Comparison of ENCODE assay signal across 16 cellular contexts in the genomic region with DNA sequence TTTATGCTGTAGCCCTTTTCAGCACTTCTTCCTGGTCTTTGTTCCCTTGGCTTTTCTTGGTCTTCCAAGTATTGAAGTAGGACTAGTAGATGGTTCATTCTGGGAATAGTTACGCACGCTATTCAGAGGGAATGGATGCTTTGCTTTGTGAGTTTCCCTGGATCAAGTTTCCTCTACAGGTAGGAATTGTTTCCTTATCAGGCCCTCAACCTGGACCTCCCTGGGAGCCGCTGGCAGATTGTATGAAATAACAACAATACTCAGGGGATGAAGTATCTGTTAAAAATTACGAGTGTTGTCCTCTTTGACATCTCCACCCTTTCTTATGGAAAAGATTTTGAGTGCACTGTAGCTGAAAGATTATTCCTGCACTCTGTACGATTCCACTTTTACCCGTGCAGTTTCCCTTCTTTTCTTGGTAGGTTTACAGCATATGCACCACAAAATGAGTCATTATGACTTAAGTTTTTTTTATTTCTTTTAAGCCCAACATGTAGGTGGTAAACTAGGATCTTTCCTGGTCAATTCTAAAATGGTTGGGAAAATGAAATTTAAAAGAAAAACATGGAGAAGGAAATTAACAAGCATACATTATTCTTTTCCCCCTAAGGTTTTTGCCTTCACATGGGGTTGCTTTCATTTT. TPM values are rescaled to one million over a fixed set of nuclear protein-coding genes. Genes with fewer than 3 reads are reported as not detected.
A peak's percentile ranks its signal among the peaks of the same experiment; 100 is the strongest.
DNase-seq lines count a peak whose midpoint lies in the region; ATAC-seq, FAIRE-seq and TF ChIP-seq lines count a peak whose summit lies in the region.
"Had no signal": no experiment of that assay in that cellular context is flagged by ENCODE, and none has a peak within 500 bp of the region (broad histone marks: within the 10 kb centered on the region; RNA-seq: fewer than 3 reads in every experiment).

No MANE protein-coding gene starts in this region.

- CTCF ChIA-PET in Calu3 (lab: Charles Lee) (interaction anchor here (0.6 to 2.0 kb wide), 7 partner anchors 10 to 642 kb away, joined by 3 to 12 read pairs (median 6); partner anchors contain the start of gene ARHGAP26), WTC11 (lab: Charles Lee) (interaction anchor here (1.1 to 1.4 kb wide), 3 partner anchors 10 to 114 kb away, joined by 3 read pairs; no protein-coding TSS in a partner anchor)
- CTCF ChIA-PET in activated naive CD4-positive, alpha-beta T cell treated with anti-CD3 and anti-CD28 coated beads, Interleukin-2, amount 10 ng/mL, durations not matched to agents 7 days and 5 days (lab: Charles Lee) = interaction anchor here (1.0 to 1.4 kb wide), 2 partner anchors 29 to 80 kb away, joined by 3 to 4 read pairs; no protein-coding TSS in a partner anchor

- H3K79me2 ChIP-seq in Loucy (ENCODE audit: insufficient read depth, low read length) = peaks cover 30% of the 10 kb centered on the region

- peak overlapping the region; percentile 87 for H3K27ac Mint-ChIP-seq in Calu3 (ENCODE audit: unreplicated experiment)
- H3K27ac Mint-ChIP-seq in WTC11 = peak overlapping the region; percentile 10; the same call in 1 of the 2 replicates
- H3K27ac Mint-ChIP-seq in activated naive CD4-positive, alpha-beta T cell treated with anti-CD3 and anti-CD28 coated beads, Interleukin-2, amount 10 ng/mL, durations not matched to agents 7 days and 5 days = no peak overlapping the region
- H3K27ac Mint-ChIP-seq: activated naive CD4-positive, alpha-beta T cell treated with anti-CD3 and anti-CD28 coated beads, Interleukin-2, amount 50 U/mL, for 24 hours; T-helper 17 cell had no signal

- no peaks in the 10 kb centered on the region for H3K9me3 ChIP-seq in Loucy (ENCODE audit: insufficient read depth, low read depth, low read length)

- H3K9ac ChIP-seq in Loucy (ENCODE audit: low read depth, low read length, poor library complexity, severe bottlenecking) = no peak overlapping the region

- no peaks in the 10 kb centered on the region for H3K27me3 Mint-ChIP-seq in Calu3 (ENCODE audit: unreplicated experiment)
- no peaks in the 10 kb centered on the region for H3K27me3 Mint-ChIP-seq in WTC11 (ENCODE audit: low read depth)
- H3K27me3 Mint-ChIP-seq in activated naive CD4-positive, alpha-beta T cell treated with anti-CD3 and anti-CD28 coated beads, Interleukin-2, amount 10 ng/mL, durations not matched to agents 7 days and 5 days = no peaks in the 10 kb centered on the region
- H3K27me3 Mint-ChIP-seq: activated CD4-positive, alpha-beta memory T cell treated with anti-CD3 and anti-CD28 coated beads for 36 hours; activated naive CD4-positive, alpha-beta T cell treated with anti-CD3 and anti-CD28 coated beads, Interleukin-2, amount 50 U/mL, for 24 hours; stimulated activated naive CD8-positive, alpha-beta T cell treated with anti-CD3 and anti-CD28 coated beads, Interleukin-15, Interleukin-2, amounts not matched to agents 100 ng/mL and 50 ng/mL, for 24 hours; T-helper 17 cell had no signal

- TF ChIP-seq POLR2A in H54 (IDR thresholded peaks at IDR 0.05; ENCODE audit: low read depth, low read length) = no peak

- H3K4me1 Mint-ChIP-seq in Calu3 (ENCODE audit: low read depth, unreplicated experiment) = peaks cover 97% of the 10 kb centered on the region
- H3K4me1 Mint-ChIP-seq in WTC11 = peaks cover 73% of the 10 kb centered on the region
- H3K4me1 Mint-ChIP-seq in activated naive CD4-positive, alpha-beta T cell treated with anti-CD3 and anti-CD28 coated beads, Interleukin-2, amount 10 ng/mL, durations not matched to agents 7 days and 5 days = peaks cover 28% of the 10 kb centered on the region

- TF ChIP-seq CTCF in Calu3 (IDR thresholded peaks at IDR 0.05; ENCODE audit: unreplicated experiment) = no peak
- TF ChIP-seq CTCF in Loucy (conservative IDR thresholded peaks at IDR 0.05; ENCODE audit: low read length) = no peak
- TF ChIP-seq CTCF in WTC11 (IDR thresholded peaks at IDR 0.05) = no peak

- peak overlapping the region; percentile 41 for H3K4me3 ChIP-seq in Loucy (ENCODE audit: low read length, poor library complexity, severe bottlenecking)
- H3K4me3 ChIP-seq: coronary artery had no signal

- H3K9me3 Mint-ChIP-seq in Calu3 (ENCODE audit: low read depth, unreplicated experiment) = no peaks in the 10 kb centered on the region
- H3K9me3 Mint-ChIP-seq in WTC11 = no peaks in the 10 kb centered on the region
- no peaks in the 10 kb centered on the region for H3K9me3 Mint-ChIP-seq in activated naive CD4-positive, alpha-beta T cell treated with anti-CD3 and anti-CD28 coated beads, Interleukin-2, amount 10 ng/mL, durations not matched to agents 7 days and 5 days
- H3K9me3 Mint-ChIP-seq: activated CD4-positive, alpha-beta memory T cell treated with anti-CD3 and anti-CD28 coated beads for 36 hours; activated naive CD4-positive, alpha-beta T cell treated with anti-CD3 and anti-CD28 coated beads, Interleukin-2, amount 50 U/mL, for 24 hours; stimulated activated naive CD8-positive, alpha-beta T cell treated with anti-CD3 and anti-CD28 coated beads, Interleukin-15, Interleukin-2, amounts not matched to agents 100 ng/mL and 50 ng/mL, for 24 hours had no signal

- no peak for FAIRE-seq in H54 (lab: Jason Lieb, UNC)

- H4K20me1 ChIP-seq in Loucy (ENCODE audit: insufficient read depth, low read length, poor library complexity, severe bottlenecking) = no peaks in the 10 kb centered on the region

- no peaks in the 10 kb centered on the region for H3K36me3 ChIP-seq in Loucy (ENCODE audit: insufficient read depth, low read length)

- H3K4me3 Mint-ChIP-seq in Calu3 (ENCODE audit: low read depth, unreplicated experiment) (peak overlapping the region; percentile 69), WTC11 (no peak overlapping the region)
- no peak overlapping the region for H3K4me3 Mint-ChIP-seq in activated naive CD4-positive, alpha-beta T cell treated with anti-CD3 and anti-CD28 coated beads, Interleukin-2, amount 10 ng/mL, durations not matched to agents 7 days and 5 days
- H3K4me3 Mint-ChIP-seq: activated CD4-positive, alpha-beta memory T cell treated with anti-CD3 and anti-CD28 coated beads for 36 hours; activated naive CD4-positive, alpha-beta T cell treated with anti-CD3 and anti-CD28 coated beads, Interleukin-2, amount 50 U/mL, for 24 hours; stimulated activated naive CD8-positive, alpha-beta T cell treated with anti-CD3 and anti-CD28 coated beads, Interleukin-15, Interleukin-2, amounts not matched to agents 100 ng/mL and 50 ng/mL, for 24 hours; T-helper 17 cell had no signal

- H3K9me2 ChIP-seq in Loucy (replicated peaks; ENCODE audit: low read depth, low read length) = no peaks in the 10 kb centered on the region

- POLR2A ChIA-PET in WTC11 (lab: Charles Lee) = no interaction called here

- H3K4me2 ChIP-seq in Loucy (ENCODE audit: low read depth, low read length, poor library complexity, severe bottlenecking) = peak overlapping the region; percentile 78

- BruUV-seq in Calu3 (replicated peaks; lab: Mats Ljungman, UMichigan) = no TSS peak

- no peak overlapping the region for H2AFZ ChIP-seq in Loucy (ENCODE audit: low read length)

- intact Hi-C loops in Calu3 (cut with micrococcal nuclease; ENCODE audit: unreplicated experiment) = loop anchor here (2.0 to 5.0 kb wide), 2 partner anchors 43 to 134 kb away; no protein-coding TSS in a partner anchor

- peaks cover 7% of the 10 kb centered on the region; the same call in 1 of the 2 replicates for H3F3A ChIP-seq in Loucy (ENCODE audit: low read depth)

- peaks cover 21% of the 10 kb centered on the region for H3K36me3 Mint-ChIP-seq in Calu3 (ENCODE audit: insufficient read depth, unreplicated experiment)
- H3K36me3 Mint-ChIP-seq in WTC11 = no peaks in the 10 kb centered on the region
- peaks cover 1% of the 10 kb centered on the region for H3K36me3 Mint-ChIP-seq in activated naive CD4-positive, alpha-beta T cell treated with anti-CD3 and anti-CD28 coated beads, Interleukin-2, amount 10 ng/mL, durations not matched to agents 7 days and 5 days
- H3K36me3 Mint-ChIP-seq: activated CD4-positive, alpha-beta memory T cell treated with anti-CD3 and anti-CD28 coated beads for 36 hours; activated naive CD4-positive, alpha-beta T cell treated with anti-CD3 and anti-CD28 coated beads, Interleukin-2, amount 50 U/mL, for 24 hours had no signal

- H3K4me1 ChIP-seq in Loucy (ENCODE audit: insufficient read depth, low read length, poor library complexity, severe bottlenecking) = peaks cover 51% of the 10 kb centered on the region

- ATAC-seq in WTC11 (no peak), GM18511 (IDR thresholded peaks at IDR 0.05; ENCODE audit: unreplicated experiment) (no peak)
- ATAC-seq: T-helper 17 cell had no signal

- DNase-seq in Calu3 (no peak), WTC11 (ENCODE audit: low spot score) (no peak), kidney tubule cell (ENCODE audit: low spot score) (peak; percentile 40), H54 (ENCODE audit: insufficient read length, low spot score) (no peak), activated gamma-delta T cell treated with Interleukin-2 at 50 U/mL for 16 hours (no peak)
- no peak for DNase-seq in activated naive CD4-positive, alpha-beta T cell treated with anti-CD3 and anti-CD28 coated beads, Interleukin-2, amount 10 ng/mL, durations not matched to agents 7 days and 5 days
- DNase-seq: activated CD4-positive, alpha-beta memory T cell treated with anti-CD3 and anti-CD28 coated beads for 36 hours; NCI-H1436; retina; stimulated activated CD4-positive, alpha-beta T cell treated with anti-CD3 and anti-CD28 coated beads, Interleukin-4, amount 100 ng/mL, for 24 hours; T-helper 17 cell had no signal

- no peaks in the 10 kb centered on the region for H3K27me3 ChIP-seq in Loucy (ENCODE audit: insufficient read depth, low read length, poor library complexity, severe bottlenecking)

TF ChIP-seq in WTC11, 78 proteins besides CTCF, POLR2A, EP300 and RAD21 (continues in another document):
- TF ChIP-seq, protein P1, sequence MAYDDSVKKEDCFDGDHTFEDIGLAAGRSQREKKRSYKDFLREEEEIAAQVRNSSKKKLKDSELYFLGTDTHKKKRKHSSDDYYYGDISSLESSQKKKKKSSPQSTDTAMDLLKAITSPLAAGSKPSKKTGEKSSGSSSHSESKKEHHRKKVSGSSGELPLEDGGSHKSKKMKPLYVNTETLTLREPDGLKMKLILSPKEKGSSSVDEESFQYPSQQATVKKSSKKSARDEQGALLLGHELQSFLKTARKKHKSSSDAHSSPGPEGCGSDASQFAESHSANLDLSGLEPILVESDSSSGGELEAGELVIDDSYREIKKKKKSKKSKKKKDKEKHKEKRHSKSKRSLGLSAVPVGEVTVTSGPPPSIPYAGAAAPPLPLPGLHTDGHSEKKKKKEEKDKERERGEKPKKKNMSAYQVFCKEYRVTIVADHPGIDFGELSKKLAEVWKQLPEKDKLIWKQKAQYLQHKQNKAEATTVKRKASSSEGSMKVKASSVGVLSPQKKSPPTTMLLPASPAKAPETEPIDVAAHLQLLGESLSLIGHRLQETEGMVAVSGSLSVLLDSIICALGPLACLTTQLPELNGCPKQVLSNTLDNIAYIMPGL (CRISPR knock-in tag; IDR thresholded peaks at IDR 0.05) = no peak
- TF ChIP-seq ESRRA (CRISPR knock-in tag; IDR thresholded peaks at IDR 0.05; ENCODE audit: borderline replicate concordance) (no peak), SP1 (CRISPR knock-in tag; conservative IDR thresholded peaks at IDR 0.05) (no peak), KAT7 (CRISPR knock-in tag; IDR thresholded peaks at IDR 0.05; ENCODE audit: borderline replicate concordance) (no peak), GRHL2 (CRISPR knock-in tag; IDR thresholded peaks at IDR 0.05; ENCODE audit: insufficient replicate concordance, severe bottlenecking) (no peak)

RNA-seq across cellular contexts. Expression of gene ARHGAP26, which starts 57.9 kb away (rescaled TPM):
- total RNA-seq in Calu3 (2022) = 112 and 118 TPM in 2 replicates
- total RNA-seq in WTC11 (2021) = 19.1 to 22.3 TPM (median 21.8 TPM) in 3 replicates
